ENCODE assay signal across 8 cellular contexts in the genomic region with DNA sequence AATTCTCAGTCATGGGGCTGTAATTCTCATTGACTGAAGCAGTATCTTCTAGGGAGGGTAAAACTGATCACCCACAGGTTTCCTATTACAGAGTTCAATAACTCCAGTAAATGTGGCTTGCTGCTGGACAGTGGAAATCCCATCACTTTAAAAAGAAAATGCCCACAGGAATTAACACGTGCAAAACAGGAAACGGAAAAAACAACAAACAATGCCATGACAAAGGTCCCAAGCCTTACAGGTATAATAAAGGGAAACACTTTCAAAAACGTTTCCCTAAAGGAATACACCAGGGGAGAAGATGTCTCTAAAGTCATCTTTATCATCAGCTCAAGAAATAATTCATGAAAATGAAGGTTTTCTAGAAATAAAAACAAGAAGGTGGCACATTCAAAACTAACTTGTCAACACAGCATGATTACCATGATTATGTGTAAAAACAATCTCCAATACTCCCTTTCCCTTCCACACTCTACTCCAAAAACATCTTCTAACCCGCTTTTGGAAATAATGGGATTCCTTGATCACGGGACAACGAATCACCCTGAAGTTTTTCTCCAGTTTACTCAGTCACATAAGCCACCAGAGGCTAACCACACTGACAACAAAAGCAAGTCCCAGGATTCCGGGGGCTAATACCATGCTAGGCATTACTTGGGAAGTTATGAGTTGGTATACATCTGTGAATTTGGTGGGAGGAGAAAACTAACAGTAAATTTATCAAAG.
A peak's percentile ranks its signal among the peaks of the same experiment; 100 is the strongest.
DNase-seq lines count a peak whose midpoint lies in the region; ATAC-seq and TF ChIP-seq lines count a peak whose summit lies in the region.

No MANE protein-coding gene starts in this region.

- no peak for TF ChIP-seq CTCF in thoracic aorta (IDR thresholded peaks at IDR 0.05)

- H3K36me3 ChIP-seq in iPS-18a (ENCODE audit: control insufficient read depth, low read depth, low read length) (no peaks in the 10 kb centered on the region), thoracic aorta (no peaks in the 10 kb centered on the region)

- H3K27ac ChIP-seq in iPS-18a (ENCODE audit: low read length) (peak overlapping the region; percentile 17), thoracic aorta (peak overlapping the region in 1 of 2 donors; percentile 20)

- DNase-seq in NCI-H146 (lab: John Stamatoyannopoulos, UW) (peak; percentile 47), NCI-H146 treated with DMSO at 0.1 percent for 48 hours (lab: John Stamatoyannopoulos, UW; ENCODE audit: unreplicated experiment) (no peak), NCI-H69 (lab: John Stamatoyannopoulos, UW) (peak; percentile 85), thoracic aorta (ENCODE audit: low spot score) (no peak), COLO668 (lab: John Stamatoyannopoulos, UW; ENCODE audit: unreplicated experiment) (no peak), putamen (ENCODE audit: low spot score) (no peak), SIG-M5 (lab: John Stamatoyannopoulos, UW) (no peak)

- H3K9me3 ChIP-seq in iPS-18a (ENCODE audit: control insufficient read depth, low read depth, low read length) (no peaks in the 10 kb centered on the region), thoracic aorta (no peaks in the 10 kb centered on the region)

- H3K4me3 ChIP-seq in iPS-18a (ENCODE audit: low read length) (peak overlapping the region; percentile 26), thoracic aorta (peak overlapping the region; percentile 48)

- ATAC-seq in thoracic aorta (ENCODE audit: insufficient number of reproducible peaks, low FRiP score, low read depth), result no peak

- H3K9ac ChIP-seq in iPS-18a (ENCODE audit: low read length), result peak overlapping the region; percentile 24

- H3K4me1 ChIP-seq in iPS-18a (ENCODE audit: control insufficient read depth, low read depth, low read length), result peaks cover 96% of the 10 kb centered on the region
- H3K4me1 ChIP-seq in thoracic aorta (ENCODE audit: control insufficient read depth in 1 of 2, low read depth in 2 of 2), result peaks cover 0 to 9% of the 10 kb centered on the region in 2 donors

- H3K27me3 ChIP-seq in iPS-18a (ENCODE audit: control insufficient read depth, insufficient read depth, low read length), result no peaks in the 10 kb centered on the region
- H3K27me3 ChIP-seq in thoracic aorta (replicated peaks; ENCODE audit: insufficient read depth), result no peaks in the 10 kb centered on the region

Comparison
In these comparisons a context has a peak if more than half of its experiments do, and no peak if none do; other contexts are left out.
1. DNase-seq: peak in NCI-H146 (single experiment) and NCI-H69 (single experiment); none in NCI-H146 treated with DMSO at 0.1 percent for 48 hours (single experiment), thoracic aorta (single experiment), COLO668 (single experiment), putamen (single experiment) and SIG-M5 (single experiment).